In genomic region chr10:89701238-89702120, GRCh38 we compare ENCODE assay signal across 1 cellular context.
TF ChIP-seq lines count a peak whose summit lies in the region.

A gene with protein sequence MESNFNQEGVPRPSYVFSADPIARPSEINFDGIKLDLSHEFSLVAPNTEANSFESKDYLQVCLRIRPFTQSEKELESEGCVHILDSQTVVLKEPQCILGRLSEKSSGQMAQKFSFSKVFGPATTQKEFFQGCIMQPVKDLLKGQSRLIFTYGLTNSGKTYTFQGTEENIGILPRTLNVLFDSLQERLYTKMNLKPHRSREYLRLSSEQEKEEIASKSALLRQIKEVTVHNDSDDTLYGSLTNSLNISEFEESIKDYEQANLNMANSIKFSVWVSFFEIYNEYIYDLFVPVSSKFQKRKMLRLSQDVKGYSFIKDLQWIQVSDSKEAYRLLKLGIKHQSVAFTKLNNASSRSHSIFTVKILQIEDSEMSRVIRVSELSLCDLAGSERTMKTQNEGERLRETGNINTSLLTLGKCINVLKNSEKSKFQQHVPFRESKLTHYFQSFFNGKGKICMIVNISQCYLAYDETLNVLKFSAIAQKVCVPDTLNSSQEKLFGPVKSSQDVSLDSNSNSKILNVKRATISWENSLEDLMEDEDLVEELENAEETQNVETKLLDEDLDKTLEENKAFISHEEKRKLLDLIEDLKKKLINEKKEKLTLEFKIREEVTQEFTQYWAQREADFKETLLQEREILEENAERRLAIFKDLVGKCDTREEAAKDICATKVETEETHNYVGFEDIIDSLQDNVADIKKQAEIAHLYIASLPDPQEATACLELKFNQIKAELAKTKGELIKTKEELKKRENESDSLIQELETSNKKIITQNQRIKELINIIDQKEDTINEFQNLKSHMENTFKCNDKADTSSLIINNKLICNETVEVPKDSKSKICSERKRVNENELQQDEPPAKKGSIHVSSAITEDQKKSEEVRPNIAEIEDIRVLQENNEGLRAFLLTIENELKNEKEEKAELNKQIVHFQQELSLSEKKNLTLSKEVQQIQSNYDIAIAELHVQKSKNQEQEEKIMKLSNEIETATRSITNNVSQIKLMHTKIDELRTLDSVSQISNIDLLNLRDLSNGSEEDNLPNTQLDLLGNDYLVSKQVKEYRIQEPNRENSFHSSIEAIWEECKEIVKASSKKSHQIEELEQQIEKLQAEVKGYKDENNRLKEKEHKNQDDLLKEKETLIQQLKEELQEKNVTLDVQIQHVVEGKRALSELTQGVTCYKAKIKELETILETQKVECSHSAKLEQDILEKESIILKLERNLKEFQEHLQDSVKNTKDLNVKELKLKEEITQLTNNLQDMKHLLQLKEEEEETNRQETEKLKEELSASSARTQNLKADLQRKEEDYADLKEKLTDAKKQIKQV (N-terminal part only) (plus strand): TSS chr10:89701590. CDS start chr10:89705295, 3,705 bp downstream.

TF ChIP-seq in GM12878, 131 proteins besides CTCF, POLR2A, EP300 and RAD21 (continued from another document and continues in another):
- TF ChIP-seq, protein P1, sequence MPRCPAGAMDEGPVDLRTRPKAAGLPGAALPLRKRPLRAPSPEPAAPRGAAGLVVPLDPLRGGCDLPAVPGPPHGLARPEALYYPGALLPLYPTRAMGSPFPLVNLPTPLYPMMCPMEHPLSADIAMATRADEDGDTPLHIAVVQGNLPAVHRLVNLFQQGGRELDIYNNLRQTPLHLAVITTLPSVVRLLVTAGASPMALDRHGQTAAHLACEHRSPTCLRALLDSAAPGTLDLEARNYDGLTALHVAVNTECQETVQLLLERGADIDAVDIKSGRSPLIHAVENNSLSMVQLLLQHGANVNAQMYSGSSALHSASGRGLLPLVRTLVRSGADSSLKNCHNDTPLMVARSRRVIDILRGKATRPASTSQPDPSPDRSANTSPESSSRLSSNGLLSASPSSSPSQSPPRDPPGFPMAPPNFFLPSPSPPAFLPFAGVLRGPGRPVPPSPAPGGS (IDR thresholded peaks at IDR 0.05; ENCODE audit: borderline replicate concordance, insufficient read depth, low read depth, low read length, poor library complexity, severe bottlenecking), result no peak
- TF ChIP-seq E4F1 (IDR thresholded peaks at IDR 0.05; ENCODE audit: borderline replicate concordance, partially characterized antibody), result peak; percentile 62
- peak; percentile 96 for TF ChIP-seq YY1 (IDR thresholded peaks at IDR 0.05; ENCODE audit: low read depth, low read length)
- no peak for TF ChIP-seq PRDM15 (CRISPR knock-in tag; IDR thresholded peaks at IDR 0.05)
- no peak for TF ChIP-seq ZBTB33 (IDR thresholded peaks at IDR 0.05)
- TF ChIP-seq TCF12 (IDR thresholded peaks at IDR 0.05; ENCODE audit: low read depth, low read length), result no peak
- peak; percentile 48 for TF ChIP-seq DPF2 (IDR thresholded peaks at IDR 0.05)
- TF ChIP-seq, protein P2, sequence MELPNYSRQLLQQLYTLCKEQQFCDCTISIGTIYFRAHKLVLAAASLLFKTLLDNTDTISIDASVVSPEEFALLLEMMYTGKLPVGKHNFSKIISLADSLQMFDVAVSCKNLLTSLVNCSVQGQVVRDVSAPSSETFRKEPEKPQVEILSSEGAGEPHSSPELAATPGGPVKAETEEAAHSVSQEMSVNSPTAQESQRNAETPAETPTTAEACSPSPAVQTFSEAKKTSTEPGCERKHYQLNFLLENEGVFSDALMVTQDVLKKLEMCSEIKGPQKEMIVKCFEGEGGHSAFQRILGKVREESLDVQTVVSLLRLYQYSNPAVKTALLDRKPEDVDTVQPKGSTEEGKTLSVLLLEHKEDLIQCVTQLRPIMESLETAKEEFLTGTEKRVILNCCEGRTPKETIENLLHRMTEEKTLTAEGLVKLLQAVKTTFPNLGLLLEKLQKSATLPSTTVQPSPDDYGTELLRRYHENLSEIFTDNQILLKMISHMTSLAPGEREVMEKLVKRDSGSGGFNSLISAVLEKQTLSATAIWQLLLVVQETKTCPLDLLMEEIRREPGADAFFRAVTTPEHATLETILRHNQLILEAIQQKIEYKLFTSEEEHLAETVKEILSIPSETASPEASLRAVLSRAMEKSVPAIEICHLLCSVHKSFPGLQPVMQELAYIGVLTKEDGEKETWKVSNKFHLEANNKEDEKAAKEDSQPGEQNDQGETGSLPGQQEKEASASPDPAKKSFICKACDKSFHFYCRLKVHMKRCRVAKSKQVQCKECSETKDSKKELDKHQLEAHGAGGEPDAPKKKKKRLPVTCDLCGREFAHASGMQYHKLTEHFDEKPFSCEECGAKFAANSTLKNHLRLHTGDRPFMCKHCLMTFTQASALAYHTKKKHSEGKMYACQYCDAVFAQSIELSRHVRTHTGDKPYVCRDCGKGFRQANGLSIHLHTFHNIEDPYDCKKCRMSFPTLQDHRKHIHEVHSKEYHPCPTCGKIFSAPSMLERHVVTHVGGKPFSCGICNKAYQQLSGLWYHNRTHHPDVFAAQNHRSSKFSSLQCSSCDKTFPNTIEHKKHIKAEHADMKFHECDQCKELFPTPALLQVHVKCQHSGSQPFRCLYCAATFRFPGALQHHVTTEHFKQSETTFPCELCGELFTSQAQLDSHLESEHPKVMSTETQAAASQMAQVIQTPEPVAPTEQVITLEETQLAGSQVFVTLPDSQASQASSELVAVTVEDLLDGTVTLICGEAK (IDR thresholded peaks at IDR 0.05; ENCODE audit: borderline replicate concordance), result peak; percentile 64; the same call in 1 of the 2 replicates
- TF ChIP-seq ZZZ3 (IDR thresholded peaks at IDR 0.05; ENCODE audit: control insufficient read depth, insufficient read length, low read depth), result no peak
- TF ChIP-seq BCL11A (IDR thresholded peaks at IDR 0.05; ENCODE audit: low read depth, low read length), result peak; percentile 58
- no peak; the same call in 1 of the 2 replicates for TF ChIP-seq WRNIP1 (IDR thresholded peaks at IDR 0.05; ENCODE audit: borderline replicate concordance, low read depth, low read length)
- TF ChIP-seq RELB (IDR thresholded peaks at IDR 0.05; ENCODE audit: low read depth), result peak; percentile 74
- TF ChIP-seq EZH2 (IDR thresholded peaks at IDR 0.05; ENCODE audit: borderline replicate concordance, control insufficient read depth, low read depth, low read length), result no peak
- no peak for TF ChIP-seq SREBF2 (IDR thresholded peaks at IDR 0.05; ENCODE audit: low read length)
- no peak for TF ChIP-seq SUZ12 (IDR thresholded peaks at IDR 0.05; ENCODE audit: unreplicated experiment)
- TF ChIP-seq, protein P3, sequence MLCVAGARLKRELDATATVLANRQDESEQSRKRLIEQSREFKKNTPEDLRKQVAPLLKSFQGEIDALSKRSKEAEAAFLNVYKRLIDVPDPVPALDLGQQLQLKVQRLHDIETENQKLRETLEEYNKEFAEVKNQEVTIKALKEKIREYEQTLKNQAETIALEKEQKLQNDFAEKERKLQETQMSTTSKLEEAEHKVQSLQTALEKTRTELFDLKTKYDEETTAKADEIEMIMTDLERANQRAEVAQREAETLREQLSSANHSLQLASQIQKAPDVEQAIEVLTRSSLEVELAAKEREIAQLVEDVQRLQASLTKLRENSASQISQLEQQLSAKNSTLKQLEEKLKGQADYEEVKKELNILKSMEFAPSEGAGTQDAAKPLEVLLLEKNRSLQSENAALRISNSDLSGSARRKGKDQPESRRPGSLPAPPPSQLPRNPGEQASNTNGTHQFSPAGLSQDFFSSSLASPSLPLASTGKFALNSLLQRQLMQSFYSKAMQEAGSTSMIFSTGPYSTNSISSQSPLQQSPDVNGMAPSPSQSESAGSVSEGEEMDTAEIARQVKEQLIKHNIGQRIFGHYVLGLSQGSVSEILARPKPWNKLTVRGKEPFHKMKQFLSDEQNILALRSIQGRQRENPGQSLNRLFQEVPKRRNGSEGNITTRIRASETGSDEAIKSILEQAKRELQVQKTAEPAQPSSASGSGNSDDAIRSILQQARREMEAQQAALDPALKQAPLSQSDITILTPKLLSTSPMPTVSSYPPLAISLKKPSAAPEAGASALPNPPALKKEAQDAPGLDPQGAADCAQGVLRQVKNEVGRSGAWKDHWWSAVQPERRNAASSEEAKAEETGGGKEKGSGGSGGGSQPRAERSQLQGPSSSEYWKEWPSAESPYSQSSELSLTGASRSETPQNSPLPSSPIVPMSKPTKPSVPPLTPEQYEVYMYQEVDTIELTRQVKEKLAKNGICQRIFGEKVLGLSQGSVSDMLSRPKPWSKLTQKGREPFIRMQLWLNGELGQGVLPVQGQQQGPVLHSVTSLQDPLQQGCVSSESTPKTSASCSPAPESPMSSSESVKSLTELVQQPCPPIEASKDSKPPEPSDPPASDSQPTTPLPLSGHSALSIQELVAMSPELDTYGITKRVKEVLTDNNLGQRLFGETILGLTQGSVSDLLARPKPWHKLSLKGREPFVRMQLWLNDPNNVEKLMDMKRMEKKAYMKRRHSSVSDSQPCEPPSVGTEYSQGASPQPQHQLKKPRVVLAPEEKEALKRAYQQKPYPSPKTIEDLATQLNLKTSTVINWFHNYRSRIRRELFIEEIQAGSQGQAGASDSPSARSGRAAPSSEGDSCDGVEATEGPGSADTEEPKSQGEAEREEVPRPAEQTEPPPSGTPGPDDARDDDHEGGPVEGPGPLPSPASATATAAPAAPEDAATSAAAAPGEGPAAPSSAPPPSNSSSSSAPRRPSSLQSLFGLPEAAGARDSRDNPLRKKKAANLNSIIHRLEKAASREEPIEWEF (IDR thresholded peaks at IDR 0.05; ENCODE audit: insufficient replicate concordance, low read depth, low read length), result no peak
- TF ChIP-seq POLR2AphosphoS5 (IDR thresholded peaks at IDR 0.05; ENCODE audit: low read length), result peak; percentile 93
- TF ChIP-seq ASH2L (IDR thresholded peaks at IDR 0.05; ENCODE audit: borderline replicate concordance, low read depth), result peak; percentile 19; the same call in 1 of the 2 replicates
